ENCODE assay signal across 2 cellular contexts in genomic region chr12:107159384-107159900, GRCh38.
TF ChIP-seq lines count a peak whose summit lies in the region.

No MANE protein-coding gene starts in this region.

TF ChIP-seq in A549, 52 proteins besides CTCF, POLR2A, EP300 and RAD21 (continued from another document):
- TF ChIP-seq REST (IDR thresholded peaks at IDR 0.05): no peak
- TF ChIP-seq JUN (IDR thresholded peaks at IDR 0.05): no peak
- TF ChIP-seq EHF (CRISPR knock-in tag; IDR thresholded peaks at IDR 0.05): no peak
- TF ChIP-seq ESRRA (IDR thresholded peaks at IDR 0.05; ENCODE audit: borderline replicate concordance, low read length): no peak
- no peak for TF ChIP-seq TP53 (CRISPR knock-in tag; IDR thresholded peaks at IDR 0.05)
TF ChIP-seq in A549: peak in this region for 0.

TF ChIP-seq in GM23338, 12 proteins besides CTCF, POLR2A, EP300 and RAD21 (continued from another document):
- TF ChIP-seq ZNF462 (CRISPR knock-in tag; IDR thresholded peaks at IDR 0.05): no peak
